In genomic region chr10:75094465-75094864, GRCh38 we compare ENCODE assay signal across 1 cellular context.
TF ChIP-seq lines count a peak whose summit lies in the region.

No MANE protein-coding gene starts in this region.

TF ChIP-seq in HepG2, 621 proteins besides CTCF, POLR2A, EP300 and RAD21 (continued from another document and continues in another):
- TF ChIP-seq PRDM10 (CRISPR knock-in tag; IDR thresholded peaks at IDR 0.05; ENCODE audit: low read depth) (no peak), JUND (CRISPR knock-in tag; IDR thresholded peaks at IDR 0.05) (no peak), MEIS2 (CRISPR knock-in tag; IDR thresholded peaks at IDR 0.05) (no peak), TGIF2 (CRISPR knock-in tag; IDR thresholded peaks at IDR 0.05) (no peak), ZNF296 (CRISPR knock-in tag; conservative IDR thresholded peaks at IDR 0.05) (no peak), ZBTB49 (CRISPR knock-in tag; IDR thresholded peaks at IDR 0.05; ENCODE audit: borderline replicate concordance) (no peak), ZMYM3 (CRISPR knock-in tag; IDR thresholded peaks at IDR 0.05) (peak; percentile 60; the same call in 1 of the 2 replicates), NFIC (IDR thresholded peaks at IDR 0.05; ENCODE audit: low read length) (peak; percentile 68; the same call in 1 of the 2 replicates), FOXA3 (CRISPR knock-in tag; IDR thresholded peaks at IDR 0.05) (peak; percentile 90), IRF9 (CRISPR knock-in tag; IDR thresholded peaks at IDR 0.05; ENCODE audit: borderline replicate concordance) (no peak), NFKBIZ (CRISPR knock-in tag; IDR thresholded peaks at IDR 0.05) (no peak), HCFC1 (IDR thresholded peaks at IDR 0.05; ENCODE audit: low read depth, low read length) (no peak), CENPBD1 (CRISPR knock-in tag; IDR thresholded peaks at IDR 0.05; ENCODE audit: borderline replicate concordance, low read depth) (no peak), ZNF512 (CRISPR knock-in tag; IDR thresholded peaks at IDR 0.05) (no peak), TOPORS (CRISPR knock-in tag; IDR thresholded peaks at IDR 0.05) (0 out of 2 replicates have a peak, but pooled peaks have one; percentile 38), SALL1 (CRISPR knock-in tag; IDR thresholded peaks at IDR 0.05) (peak; percentile 84), CBX2 (IDR thresholded peaks at IDR 0.05; ENCODE audit: low read depth, low read length) (no peak), CBX2 (CRISPR knock-in tag; IDR thresholded peaks at IDR 0.05; ENCODE audit: low read depth) (no peak), ZFP1 (CRISPR knock-in tag; IDR thresholded peaks at IDR 0.05) (no peak), IKZF4 (CRISPR knock-in tag; IDR thresholded peaks at IDR 0.05; ENCODE audit: borderline replicate concordance, low read depth, not compliant biosample characterization) (no peak), MED1 (CRISPR knock-in tag; IDR thresholded peaks at IDR 0.05) (peak; percentile 64), ZNF75D (CRISPR knock-in tag; IDR thresholded peaks at IDR 0.05; ENCODE audit: borderline replicate concordance) (no peak), HMG20A (CRISPR knock-in tag; IDR thresholded peaks at IDR 0.05; ENCODE audit: borderline replicate concordance) (0 out of 2 replicates have a peak, but pooled peaks have one; percentile 20), ZNF781 (CRISPR knock-in tag; IDR thresholded peaks at IDR 0.05; ENCODE audit: borderline replicate concordance, not compliant biosample characterization) (no peak), SETDB1 (CRISPR knock-in tag; IDR thresholded peaks at IDR 0.05; ENCODE audit: borderline replicate concordance) (no peak), ZNF558 (CRISPR knock-in tag; IDR thresholded peaks at IDR 0.05; ENCODE audit: borderline replicate concordance) (no peak), NR2F6 (IDR thresholded peaks at IDR 0.05) (peak; percentile 91), NR2F6 (CRISPR knock-in tag; IDR thresholded peaks at IDR 0.05) (peak; percentile 93), NCOR1 (IDR thresholded peaks at IDR 0.05; ENCODE audit: borderline replicate concordance, low read length) (no peak), TEAD3 (CRISPR knock-in tag; optimal IDR thresholded peaks at IDR 0.05; ENCODE audit: borderline replicate concordance) (peak; percentile 19), ARNT (IDR thresholded peaks at IDR 0.05) (no peak), ZNF292 (CRISPR knock-in tag; IDR thresholded peaks at IDR 0.05; ENCODE audit: borderline replicate concordance, low read depth) (peak; percentile 66; the same call in 1 of the 2 replicates), ZNF607 (CRISPR knock-in tag; IDR thresholded peaks at IDR 0.05; ENCODE audit: borderline replicate concordance) (no peak), SRSF1 (optimal IDR thresholded peaks at IDR 0.05; ENCODE audit: low read depth, low read length) (no peak), ZNF687 (CRISPR knock-in tag; IDR thresholded peaks at IDR 0.05) (peak; percentile 78), SP5 (CRISPR knock-in tag; IDR thresholded peaks at IDR 0.05; ENCODE audit: borderline replicate concordance, low read depth) (peak; percentile 43; the same call in 1 of the 2 replicates), JUNB (CRISPR knock-in tag; IDR thresholded peaks at IDR 0.05; ENCODE audit: borderline replicate concordance) (no peak), ZNF12 (CRISPR knock-in tag; IDR thresholded peaks at IDR 0.05) (no peak), RFX3 (CRISPR knock-in tag; IDR thresholded peaks at IDR 0.05) (no peak), THAP8 (CRISPR knock-in tag; IDR thresholded peaks at IDR 0.05; ENCODE audit: borderline replicate concordance) (no peak), ZNF234 (CRISPR knock-in tag; conservative IDR thresholded peaks at IDR 0.05) (no peak), PAWR (CRISPR knock-in tag; IDR thresholded peaks at IDR 0.05; ENCODE audit: borderline replicate concordance) (no peak), KLF12 (CRISPR knock-in tag; IDR thresholded peaks at IDR 0.05; ENCODE audit: borderline replicate concordance) (no peak), ZBTB42 (CRISPR knock-in tag; IDR thresholded peaks at IDR 0.05) (no peak), KMT2B (CRISPR knock-in tag; IDR thresholded peaks at IDR 0.05) (no peak), ZNF879 (CRISPR knock-in tag; IDR thresholded peaks at IDR 0.05) (no peak), PTBP1 (IDR thresholded peaks at IDR 0.05; ENCODE audit: low read depth, low read length, poor library complexity, severe bottlenecking) (no peak), WIZ (CRISPR knock-in tag; IDR thresholded peaks at IDR 0.05) (no peak), TAF15 (IDR thresholded peaks at IDR 0.05; ENCODE audit: low read depth, low read length, poor library complexity, severe bottlenecking) (no peak), ZNF468 (CRISPR knock-in tag; IDR thresholded peaks at IDR 0.05) (no peak), ERF (CRISPR knock-in tag; IDR thresholded peaks at IDR 0.05) (0 out of 2 replicates have a peak, but pooled peaks have one; percentile 24), ZNF557 (CRISPR knock-in tag; IDR thresholded peaks at IDR 0.05) (no peak), HMGXB3 (CRISPR knock-in tag; IDR thresholded peaks at IDR 0.05; ENCODE audit: borderline replicate concordance) (no peak)
